1 cellular context compared by ENCODE assay signal in the genomic region with DNA sequence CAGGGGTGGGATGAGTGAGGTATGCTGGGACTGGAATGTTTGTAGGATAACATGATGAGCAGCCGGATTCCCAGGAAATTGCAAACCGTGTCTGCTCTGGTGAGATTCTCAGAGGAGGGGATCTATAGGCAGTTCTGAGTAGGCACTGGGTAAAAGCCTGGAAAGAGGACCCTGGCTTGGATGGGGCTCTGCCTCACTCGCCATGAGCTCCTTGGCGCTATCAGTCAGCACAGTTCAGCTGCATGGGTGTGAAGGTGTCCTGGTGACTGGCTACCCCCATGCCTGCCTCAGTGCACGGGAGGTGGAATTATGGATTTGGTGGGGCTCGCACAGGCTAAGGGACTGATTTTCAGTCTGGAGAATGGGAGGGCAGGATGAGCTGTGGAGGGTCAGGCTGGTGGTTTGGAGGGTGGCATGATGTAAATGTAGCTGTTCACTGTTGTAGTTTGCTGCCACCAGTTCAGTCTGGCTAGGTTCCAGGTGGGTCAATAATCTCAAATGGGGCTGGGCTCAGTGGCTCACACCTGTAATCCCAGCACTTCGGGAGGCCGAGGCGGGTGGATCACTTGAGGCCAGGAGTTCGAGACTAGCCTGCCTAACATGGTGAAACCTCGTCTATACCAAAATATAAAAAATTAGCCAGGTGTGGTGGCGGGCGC.
TF ChIP-seq lines count a peak whose summit lies in the region.

No MANE protein-coding gene starts in this region.

TF ChIP-seq in HepG2, 621 proteins besides CTCF, POLR2A, EP300 and RAD21 (continues in another document):
- TF ChIP-seq ZZZ3 (CRISPR knock-in tag; IDR thresholded peaks at IDR 0.05; ENCODE audit: borderline replicate concordance) (no peak), ZFP90 (CRISPR knock-in tag; IDR thresholded peaks at IDR 0.05; ENCODE audit: borderline replicate concordance) (no peak), ZNF883 (CRISPR knock-in tag; IDR thresholded peaks at IDR 0.05; ENCODE audit: not compliant biosample characterization) (peak; percentile 16), SATB2 (CRISPR knock-in tag; IDR thresholded peaks at IDR 0.05) (no peak), ZNF24 (IDR thresholded peaks at IDR 0.05) (no peak), ZMYM2 (CRISPR knock-in tag; IDR thresholded peaks at IDR 0.05) (0 out of 2 replicates have a peak, but pooled peaks have one; percentile 29), MAFG (CRISPR knock-in tag; IDR thresholded peaks at IDR 0.05) (no peak), BORCS8-MEF2B (CRISPR knock-in tag; IDR thresholded peaks at IDR 0.05) (no peak), ZSCAN22 (CRISPR knock-in tag; IDR thresholded peaks at IDR 0.05) (no peak), U2AF1 (optimal IDR thresholded peaks at IDR 0.05; ENCODE audit: low read depth, low read length) (no peak), ZNF350 (CRISPR knock-in tag; IDR thresholded peaks at IDR 0.05; ENCODE audit: borderline replicate concordance, low read depth) (0 out of 2 replicates have a peak, but pooled peaks have one; percentile 11), ZFYVE20 (CRISPR knock-in tag; IDR thresholded peaks at IDR 0.05; ENCODE audit: borderline replicate concordance, low read depth) (no peak), NR2F2 (IDR thresholded peaks at IDR 0.05; ENCODE audit: borderline replicate concordance, low read depth) (no peak), ARNT (IDR thresholded peaks at IDR 0.05) (no peak), RFXANK (CRISPR knock-in tag; IDR thresholded peaks at IDR 0.05) (no peak), ZNF382 (CRISPR knock-in tag; IDR thresholded peaks at IDR 0.05; ENCODE audit: borderline replicate concordance) (no peak), CEBPG (CRISPR knock-in tag; IDR thresholded peaks at IDR 0.05) (no peak), ZNF790 (CRISPR knock-in tag; IDR thresholded peaks at IDR 0.05; ENCODE audit: borderline replicate concordance) (no peak)
- TF ChIP-seq, protein P1, sequence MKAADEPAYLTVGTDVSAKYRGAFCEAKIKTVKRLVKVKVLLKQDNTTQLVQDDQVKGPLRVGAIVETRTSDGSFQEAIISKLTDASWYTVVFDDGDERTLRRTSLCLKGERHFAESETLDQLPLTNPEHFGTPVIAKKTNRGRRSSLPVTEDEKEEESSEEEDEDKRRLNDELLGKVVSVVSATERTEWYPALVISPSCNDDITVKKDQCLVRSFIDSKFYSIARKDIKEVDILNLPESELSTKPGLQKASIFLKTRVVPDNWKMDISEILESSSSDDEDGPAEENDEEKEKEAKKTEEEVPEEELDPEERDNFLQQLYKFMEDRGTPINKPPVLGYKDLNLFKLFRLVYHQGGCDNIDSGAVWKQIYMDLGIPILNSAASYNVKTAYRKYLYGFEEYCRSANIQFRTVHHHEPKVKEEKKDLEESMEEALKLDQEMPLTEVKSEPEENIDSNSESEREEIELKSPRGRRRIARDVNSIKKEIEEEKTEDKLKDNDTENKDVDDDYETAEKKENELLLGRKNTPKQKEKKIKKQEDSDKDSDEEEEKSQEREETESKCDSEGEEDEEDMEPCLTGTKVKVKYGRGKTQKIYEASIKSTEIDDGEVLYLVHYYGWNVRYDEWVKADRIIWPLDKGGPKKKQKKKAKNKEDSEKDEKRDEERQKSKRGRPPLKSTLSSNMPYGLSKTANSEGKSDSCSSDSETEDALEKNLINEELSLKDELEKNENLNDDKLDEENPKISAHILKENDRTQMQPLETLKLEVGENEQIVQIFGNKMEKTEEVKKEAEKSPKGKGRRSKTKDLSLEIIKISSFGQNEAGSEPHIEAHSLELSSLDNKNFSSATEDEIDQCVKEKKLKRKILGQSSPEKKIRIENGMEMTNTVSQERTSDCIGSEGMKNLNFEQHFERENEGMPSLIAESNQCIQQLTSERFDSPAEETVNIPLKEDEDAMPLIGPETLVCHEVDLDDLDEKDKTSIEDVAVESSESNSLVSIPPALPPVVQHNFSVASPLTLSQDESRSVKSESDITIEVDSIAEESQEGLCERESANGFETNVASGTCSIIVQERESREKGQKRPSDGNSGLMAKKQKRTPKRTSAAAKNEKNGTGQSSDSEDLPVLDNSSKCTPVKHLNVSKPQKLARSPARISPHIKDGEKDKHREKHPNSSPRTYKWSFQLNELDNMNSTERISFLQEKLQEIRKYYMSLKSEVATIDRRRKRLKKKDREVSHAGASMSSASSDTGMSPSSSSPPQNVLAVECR (CRISPR knock-in tag; IDR thresholded peaks at IDR 0.05; ENCODE audit: borderline replicate concordance) = 0 out of 2 replicates have a peak, but pooled peaks have one; percentile 20
- TF ChIP-seq, protein P2, sequence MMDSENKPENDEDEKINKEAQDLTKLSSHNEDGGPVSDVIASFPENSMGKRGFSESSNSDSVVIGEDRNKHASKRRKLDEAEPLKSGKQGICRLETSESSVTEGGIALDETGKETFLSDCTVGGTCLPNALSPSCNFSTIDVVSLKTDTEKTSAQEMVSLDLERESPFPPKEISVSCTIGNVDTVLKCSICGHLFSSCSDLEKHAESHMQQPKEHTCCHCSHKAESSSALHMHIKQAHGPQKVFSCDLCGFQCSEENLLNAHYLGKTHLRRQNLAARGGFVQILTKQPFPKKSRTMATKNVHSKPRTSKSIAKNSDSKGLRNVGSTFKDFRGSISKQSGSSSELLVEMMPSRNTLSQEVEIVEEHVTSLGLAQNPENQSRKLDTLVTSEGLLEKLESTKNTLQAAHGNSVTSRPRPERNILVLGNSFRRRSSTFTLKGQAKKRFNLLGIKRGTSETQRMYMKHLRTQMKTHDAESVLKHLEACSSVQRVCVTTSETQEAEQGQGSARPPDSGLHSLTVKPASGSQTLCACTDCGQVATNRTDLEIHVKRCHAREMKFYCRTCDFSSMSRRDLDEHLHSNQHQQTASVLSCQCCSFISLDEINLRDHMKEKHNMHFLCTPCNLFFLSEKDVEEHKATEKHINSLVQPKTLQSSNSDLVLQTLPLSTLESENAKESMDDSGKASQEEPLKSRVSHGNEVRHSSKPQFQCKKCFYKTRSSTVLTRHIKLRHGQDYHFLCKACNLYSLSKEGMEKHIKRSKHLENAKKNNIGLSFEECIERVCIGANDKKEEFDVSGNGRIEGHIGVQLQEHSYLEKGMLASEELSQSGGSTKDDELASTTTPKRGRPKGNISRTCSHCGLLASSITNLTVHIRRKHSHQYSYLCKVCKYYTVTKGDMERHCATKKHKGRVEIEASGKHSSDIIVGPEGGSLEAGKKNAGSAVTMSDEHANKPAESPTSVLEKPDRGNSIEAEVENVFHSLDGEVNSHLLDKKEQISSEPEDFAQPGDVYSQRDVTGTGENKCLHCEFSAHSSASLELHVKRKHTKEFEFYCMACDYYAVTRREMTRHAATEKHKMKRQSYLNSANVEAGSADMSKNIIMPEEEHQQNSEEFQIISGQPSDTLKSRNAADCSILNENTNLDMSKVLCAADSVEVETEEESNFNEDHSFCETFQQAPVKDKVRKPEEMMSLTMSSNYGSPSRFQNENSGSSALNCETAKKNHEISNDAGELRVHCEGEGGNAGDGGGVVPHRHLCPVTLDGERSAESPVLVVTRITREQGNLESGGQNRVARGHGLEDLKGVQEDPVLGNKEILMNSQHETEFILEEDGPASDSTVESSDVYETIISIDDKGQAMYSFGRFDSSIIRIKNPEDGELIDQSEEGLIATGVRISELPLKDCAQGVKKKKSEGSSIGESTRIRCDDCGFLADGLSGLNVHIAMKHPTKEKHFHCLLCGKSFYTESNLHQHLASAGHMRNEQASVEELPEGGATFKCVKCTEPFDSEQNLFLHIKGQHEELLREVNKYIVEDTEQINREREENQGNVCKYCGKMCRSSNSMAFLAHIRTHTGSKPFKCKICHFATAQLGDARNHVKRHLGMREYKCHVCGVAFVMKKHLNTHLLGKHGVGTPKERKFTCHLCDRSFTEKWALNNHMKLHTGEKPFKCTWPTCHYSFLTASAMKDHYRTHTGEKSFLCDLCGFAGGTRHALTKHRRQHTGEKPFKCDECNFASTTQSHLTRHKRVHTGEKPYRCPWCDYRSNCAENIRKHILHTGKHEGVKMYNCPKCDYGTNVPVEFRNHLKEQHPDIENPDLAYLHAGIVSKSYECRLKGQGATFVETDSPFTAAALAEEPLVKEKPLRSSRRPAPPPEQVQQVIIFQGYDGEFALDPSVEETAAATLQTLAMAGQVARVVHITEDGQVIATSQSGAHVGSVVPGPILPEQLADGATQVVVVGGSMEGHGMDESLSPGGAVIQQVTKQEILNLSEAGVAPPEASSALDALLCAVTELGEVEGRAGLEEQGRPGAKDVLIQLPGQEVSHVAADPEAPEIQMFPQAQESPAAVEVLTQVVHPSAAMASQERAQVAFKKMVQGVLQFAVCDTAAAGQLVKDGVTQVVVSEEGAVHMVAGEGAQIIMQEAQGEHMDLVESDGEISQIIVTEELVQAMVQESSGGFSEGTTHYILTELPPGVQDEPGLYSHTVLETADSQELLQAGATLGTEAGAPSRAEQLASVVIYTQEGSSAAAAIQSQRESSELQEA (CRISPR knock-in tag; IDR thresholded peaks at IDR 0.05; ENCODE audit: not compliant biosample characterization) = peak; percentile 51
- TF ChIP-seq, protein P3, sequence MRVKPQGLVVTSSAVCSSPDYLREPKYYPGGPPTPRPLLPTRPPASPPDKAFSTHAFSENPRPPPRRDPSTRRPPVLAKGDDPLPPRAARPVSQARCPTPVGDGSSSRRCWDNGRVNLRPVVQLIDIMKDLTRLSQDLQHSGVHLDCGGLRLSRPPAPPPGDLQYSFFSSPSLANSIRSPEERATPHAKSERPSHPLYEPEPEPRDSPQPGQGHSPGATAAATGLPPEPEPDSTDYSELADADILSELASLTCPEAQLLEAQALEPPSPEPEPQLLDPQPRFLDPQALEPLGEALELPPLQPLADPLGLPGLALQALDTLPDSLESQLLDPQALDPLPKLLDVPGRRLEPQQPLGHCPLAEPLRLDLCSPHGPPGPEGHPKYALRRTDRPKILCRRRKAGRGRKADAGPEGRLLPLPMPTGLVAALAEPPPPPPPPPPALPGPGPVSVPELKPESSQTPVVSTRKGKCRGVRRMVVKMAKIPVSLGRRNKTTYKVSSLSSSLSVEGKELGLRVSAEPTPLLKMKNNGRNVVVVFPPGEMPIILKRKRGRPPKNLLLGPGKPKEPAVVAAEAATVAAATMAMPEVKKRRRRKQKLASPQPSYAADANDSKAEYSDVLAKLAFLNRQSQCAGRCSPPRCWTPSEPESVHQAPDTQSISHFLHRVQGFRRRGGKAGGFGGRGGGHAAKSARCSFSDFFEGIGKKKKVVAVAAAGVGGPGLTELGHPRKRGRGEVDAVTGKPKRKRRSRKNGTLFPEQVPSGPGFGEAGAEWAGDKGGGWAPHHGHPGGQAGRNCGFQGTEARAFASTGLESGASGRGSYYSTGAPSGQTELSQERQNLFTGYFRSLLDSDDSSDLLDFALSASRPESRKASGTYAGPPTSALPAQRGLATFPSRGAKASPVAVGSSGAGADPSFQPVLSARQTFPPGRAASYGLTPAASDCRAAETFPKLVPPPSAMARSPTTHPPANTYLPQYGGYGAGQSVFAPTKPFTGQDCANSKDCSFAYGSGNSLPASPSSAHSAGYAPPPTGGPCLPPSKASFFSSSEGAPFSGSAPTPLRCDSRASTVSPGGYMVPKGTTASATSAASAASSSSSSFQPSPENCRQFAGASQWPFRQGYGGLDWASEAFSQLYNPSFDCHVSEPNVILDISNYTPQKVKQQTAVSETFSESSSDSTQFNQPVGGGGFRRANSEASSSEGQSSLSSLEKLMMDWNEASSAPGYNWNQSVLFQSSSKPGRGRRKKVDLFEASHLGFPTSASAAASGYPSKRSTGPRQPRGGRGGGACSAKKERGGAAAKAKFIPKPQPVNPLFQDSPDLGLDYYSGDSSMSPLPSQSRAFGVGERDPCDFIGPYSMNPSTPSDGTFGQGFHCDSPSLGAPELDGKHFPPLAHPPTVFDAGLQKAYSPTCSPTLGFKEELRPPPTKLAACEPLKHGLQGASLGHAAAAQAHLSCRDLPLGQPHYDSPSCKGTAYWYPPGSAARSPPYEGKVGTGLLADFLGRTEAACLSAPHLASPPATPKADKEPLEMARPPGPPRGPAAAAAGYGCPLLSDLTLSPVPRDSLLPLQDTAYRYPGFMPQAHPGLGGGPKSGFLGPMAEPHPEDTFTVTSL (CRISPR knock-in tag; IDR thresholded peaks at IDR 0.05; ENCODE audit: borderline replicate concordance) = no peak
- TF ChIP-seq, protein P4, sequence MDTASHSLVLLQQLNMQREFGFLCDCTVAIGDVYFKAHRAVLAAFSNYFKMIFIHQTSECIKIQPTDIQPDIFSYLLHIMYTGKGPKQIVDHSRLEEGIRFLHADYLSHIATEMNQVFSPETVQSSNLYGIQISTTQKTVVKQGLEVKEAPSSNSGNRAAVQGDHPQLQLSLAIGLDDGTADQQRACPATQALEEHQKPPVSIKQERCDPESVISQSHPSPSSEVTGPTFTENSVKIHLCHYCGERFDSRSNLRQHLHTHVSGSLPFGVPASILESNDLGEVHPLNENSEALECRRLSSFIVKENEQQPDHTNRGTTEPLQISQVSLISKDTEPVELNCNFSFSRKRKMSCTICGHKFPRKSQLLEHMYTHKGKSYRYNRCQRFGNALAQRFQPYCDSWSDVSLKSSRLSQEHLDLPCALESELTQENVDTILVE (CRISPR knock-in tag; IDR thresholded peaks at IDR 0.05) = no peak
- TF ChIP-seq, protein P5, sequence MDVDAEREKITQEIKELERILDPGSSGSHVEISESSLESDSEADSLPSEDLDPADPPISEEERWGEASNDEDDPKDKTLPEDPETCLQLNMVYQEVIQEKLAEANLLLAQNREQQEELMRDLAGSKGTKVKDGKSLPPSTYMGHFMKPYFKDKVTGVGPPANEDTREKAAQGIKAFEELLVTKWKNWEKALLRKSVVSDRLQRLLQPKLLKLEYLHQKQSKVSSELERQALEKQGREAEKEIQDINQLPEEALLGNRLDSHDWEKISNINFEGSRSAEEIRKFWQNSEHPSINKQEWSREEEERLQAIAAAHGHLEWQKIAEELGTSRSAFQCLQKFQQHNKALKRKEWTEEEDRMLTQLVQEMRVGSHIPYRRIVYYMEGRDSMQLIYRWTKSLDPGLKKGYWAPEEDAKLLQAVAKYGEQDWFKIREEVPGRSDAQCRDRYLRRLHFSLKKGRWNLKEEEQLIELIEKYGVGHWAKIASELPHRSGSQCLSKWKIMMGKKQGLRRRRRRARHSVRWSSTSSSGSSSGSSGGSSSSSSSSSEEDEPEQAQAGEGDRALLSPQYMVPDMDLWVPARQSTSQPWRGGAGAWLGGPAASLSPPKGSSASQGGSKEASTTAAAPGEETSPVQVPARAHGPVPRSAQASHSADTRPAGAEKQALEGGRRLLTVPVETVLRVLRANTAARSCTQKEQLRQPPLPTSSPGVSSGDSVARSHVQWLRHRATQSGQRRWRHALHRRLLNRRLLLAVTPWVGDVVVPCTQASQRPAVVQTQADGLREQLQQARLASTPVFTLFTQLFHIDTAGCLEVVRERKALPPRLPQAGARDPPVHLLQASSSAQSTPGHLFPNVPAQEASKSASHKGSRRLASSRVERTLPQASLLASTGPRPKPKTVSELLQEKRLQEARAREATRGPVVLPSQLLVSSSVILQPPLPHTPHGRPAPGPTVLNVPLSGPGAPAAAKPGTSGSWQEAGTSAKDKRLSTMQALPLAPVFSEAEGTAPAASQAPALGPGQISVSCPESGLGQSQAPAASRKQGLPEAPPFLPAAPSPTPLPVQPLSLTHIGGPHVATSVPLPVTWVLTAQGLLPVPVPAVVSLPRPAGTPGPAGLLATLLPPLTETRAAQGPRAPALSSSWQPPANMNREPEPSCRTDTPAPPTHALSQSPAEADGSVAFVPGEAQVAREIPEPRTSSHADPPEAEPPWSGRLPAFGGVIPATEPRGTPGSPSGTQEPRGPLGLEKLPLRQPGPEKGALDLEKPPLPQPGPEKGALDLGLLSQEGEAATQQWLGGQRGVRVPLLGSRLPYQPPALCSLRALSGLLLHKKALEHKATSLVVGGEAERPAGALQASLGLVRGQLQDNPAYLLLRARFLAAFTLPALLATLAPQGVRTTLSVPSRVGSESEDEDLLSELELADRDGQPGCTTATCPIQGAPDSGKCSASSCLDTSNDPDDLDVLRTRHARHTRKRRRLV (CRISPR knock-in tag; IDR thresholded peaks at IDR 0.05) = no peak
